In the genomic region with DNA sequence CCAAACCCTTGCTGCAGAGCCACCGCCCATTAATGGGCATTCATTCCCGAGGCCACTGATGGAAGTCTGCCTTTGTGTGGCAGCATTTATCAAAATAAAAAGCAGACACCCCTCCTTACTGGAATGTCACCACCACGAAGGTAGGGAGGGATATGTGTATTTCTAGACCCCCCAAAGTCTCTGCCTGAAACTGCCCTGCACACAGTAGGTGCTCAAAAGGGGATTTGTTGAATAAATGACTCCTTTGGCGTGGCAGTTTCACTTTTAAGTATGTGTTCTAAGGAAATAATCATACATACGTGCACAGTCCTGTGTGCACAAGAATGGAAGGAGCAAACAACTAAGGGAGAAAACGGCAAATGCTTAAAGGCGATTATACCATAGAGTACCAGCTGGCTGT, we compare ENCODE assay signal across 8 cellular contexts. TPM values are rescaled to one million over a fixed set of nuclear protein-coding genes. Genes with fewer than 3 reads are reported as not detected.
DNase-seq lines count a peak whose midpoint lies in the region; ATAC-seq and TF ChIP-seq lines count a peak whose summit lies in the region.

No MANE protein-coding gene starts in this region.

- H3K9me3 Mint-ChIP-seq in CD8-positive, alpha-beta memory T cell, result peaks cover 0 to 2% (median 0%) of the 10 kb centered on the region in 5 donors
- no peaks in the 10 kb centered on the region for H3K9me3 Mint-ChIP-seq in endothelial cell (ENCODE audit: unreplicated experiment)

- H4K20me1 ChIP-seq in osteoblast (ENCODE audit: insufficient read depth, low read length), result no peaks in the 10 kb centered on the region

- peaks cover 0 to 7% of the 10 kb centered on the region in 2 donors for H3K27me3 Mint-ChIP-seq in CD8-positive, alpha-beta memory T cell
- peaks cover 3% of the 10 kb centered on the region for H3K27me3 Mint-ChIP-seq in endothelial cell (ENCODE audit: unreplicated experiment)

- H3K36me3 Mint-ChIP-seq in CD8-positive, alpha-beta memory T cell, result peaks cover 0 to 3% (median 0%) of the 10 kb centered on the region in 3 donors
- peaks cover 4% of the 10 kb centered on the region for H3K36me3 Mint-ChIP-seq in endothelial cell (ENCODE audit: low read depth, unreplicated experiment)

- TF ChIP-seq CTCF in endothelial cell (IDR thresholded peaks at IDR 0.05; ENCODE audit: unreplicated experiment) (no peak), osteoblast (IDR thresholded peaks at IDR 0.05; ENCODE audit: extremely low read depth, low read depth, low read length) (no peak), omental fat pad (IDR thresholded peaks at IDR 0.05) (no peak)

- CTCF ChIA-PET in CD8-positive, alpha-beta memory T cell (lab: Charles Lee), result interaction anchor here (1.3 kb wide), 1 partner anchor 64 kb away, joined by 5 read pairs; a partner anchor contains a TSS

- POLR2A ChIA-PET in CD8-positive, alpha-beta memory T cell (lab: Charles Lee), result interaction anchor here (0.8 to 1.6 kb wide), 7 partner anchors 17 to 164 kb away, joined by 3 to 22 read pairs (median 7); a partner anchor contains a TSS

- H3K4me3 ChIP-seq in CD8-positive, alpha-beta memory T cell (ENCODE audit: low read length), result peak overlapping the region; percentile 66
- peak overlapping the region; percentile 61 for H3K4me3 ChIP-seq in NT2/D1 (ENCODE audit: insufficient read length, low read depth)
- peak overlapping the region; percentile 79 for H3K4me3 ChIP-seq in osteoblast (ENCODE audit: insufficient read depth, low read length)

- H3K9me3 ChIP-seq in CD8-positive, alpha-beta memory T cell (ENCODE audit: low read length), result no peaks in the 10 kb centered on the region
- H3K9me3 ChIP-seq in NT2/D1 (ENCODE audit: insufficient read depth, low read length) (no peaks in the 10 kb centered on the region; the same call in 1 of the 2 replicates), osteoblast (ENCODE audit: low read depth, low read length) (no peaks in the 10 kb centered on the region)

- peaks cover 17 to 23% (median 18%) of the 10 kb centered on the region in 3 donors for H3K4me1 Mint-ChIP-seq in CD8-positive, alpha-beta memory T cell
- H3K4me1 Mint-ChIP-seq in endothelial cell (ENCODE audit: unreplicated experiment), result peaks cover 13% of the 10 kb centered on the region

- peak overlapping the region; percentile 94 to 99 (median 96) for H3K27ac Mint-ChIP-seq in CD8-positive, alpha-beta memory T cell
- peak overlapping the region; percentile 97 for H3K27ac Mint-ChIP-seq in endothelial cell (ENCODE audit: unreplicated experiment)

- H3K9ac ChIP-seq in NT2/D1 (ENCODE audit: insufficient read length, low read depth), result peak overlapping the region; percentile 89

- H3K4me2 ChIP-seq in osteoblast (ENCODE audit: insufficient read depth, low read length), result peak overlapping the region; percentile 94

- H2AFZ ChIP-seq in osteoblast (ENCODE audit: low read length), result peak overlapping the region; percentile 92

- H3K79me2 ChIP-seq in osteoblast (ENCODE audit: insufficient read depth, low read length), result no peaks in the 10 kb centered on the region

- peaks cover 17% of the 10 kb centered on the region for H3K4me1 ChIP-seq in CD8-positive, alpha-beta memory T cell (ENCODE audit: insufficient read depth, low read length)
- peaks cover 3% of the 10 kb centered on the region for H3K4me1 ChIP-seq in NT2/D1 (ENCODE audit: insufficient read depth, insufficient read length)
- H3K4me1 ChIP-seq in osteoblast (ENCODE audit: insufficient read depth, low read length), result peaks cover 6% of the 10 kb centered on the region

- peak overlapping the region; percentile 86 for H3K27ac ChIP-seq in CD8-positive, alpha-beta memory T cell (ENCODE audit: low read depth, low read length)
- peak overlapping the region; percentile 80 for H3K27ac ChIP-seq in osteoblast (ENCODE audit: low read depth, low read length)

- H3K4me3 Mint-ChIP-seq in CD8-positive, alpha-beta memory T cell, result peak overlapping the region; percentile 90 to 96 (median 93)
- H3K4me3 Mint-ChIP-seq in endothelial cell (ENCODE audit: unreplicated experiment), result peak overlapping the region; percentile 97

- DNase-seq in CD8-positive, alpha-beta memory T cell, result no peak
- DNase-seq in NT2/D1 (ENCODE audit: low read depth, low spot score) (no peak), endothelial cell (ENCODE audit: low spot score) (no peak), osteoblast (ENCODE audit: insufficient read length, low spot score, missing footprints) (no peak), HuH-7.5 (ENCODE audit: low spot score) (no peak), GM03348 (ENCODE audit: low spot score) (no peak), activated gamma-delta T cell treated with Interleukin-2 at 50 U/mL for 16 hours (no peak), omental fat pad (ENCODE audit: low spot score) (no peak)

- H3K36me3 ChIP-seq in CD8-positive, alpha-beta memory T cell (ENCODE audit: insufficient read depth, low read length), result no peaks in the 10 kb centered on the region
- H3K36me3 ChIP-seq in NT2/D1 (ENCODE audit: insufficient read depth, insufficient read length, low read length) (no peaks in the 10 kb centered on the region), osteoblast (ENCODE audit: insufficient read depth, low read length) (no peaks in the 10 kb centered on the region)

- no peak for ATAC-seq in omental fat pad (ENCODE audit: low FRiP score)

- no peaks in the 10 kb centered on the region for H3K27me3 ChIP-seq in CD8-positive, alpha-beta memory T cell (ENCODE audit: insufficient read depth, low read length, poor library complexity, severe bottlenecking)
- no peaks in the 10 kb centered on the region for H3K27me3 ChIP-seq in NT2/D1 (ENCODE audit: insufficient read depth, insufficient read length)
- no peaks in the 10 kb centered on the region for H3K27me3 ChIP-seq in osteoblast (ENCODE audit: insufficient read depth, low read length)

RNA-seq across cellular contexts. Expression of a gene that starts 23.6 kb away (rescaled TPM):
- not detected for total RNA-seq in CD8-positive, alpha-beta memory T cell
- polyA plus RNA-seq in CD8-positive, alpha-beta memory T cell, result not detected
- total RNA-seq in endothelial cell (ENCODE audit: unreplicated experiment) (not detected), osteoblast (not detected in 2 replicates), omental fat pad (not detected)

RNA-seq across cellular contexts. Expression of a gene that starts 41.4 kb away (rescaled TPM):
- 10 to 100 TPM; 32.1 to 33.2 TPM for total RNA-seq in CD8-positive, alpha-beta memory T cell
- 17.2 TPM for polyA plus RNA-seq in CD8-positive, alpha-beta memory T cell
- total RNA-seq in endothelial cell (ENCODE audit: unreplicated experiment) (6.8 TPM), osteoblast (2.5 and 2.7 TPM in 2 replicates), omental fat pad (1 to 10 TPM; 4.2 to 8.1 (median 5.5) TPM)

RNA-seq across cellular contexts. Expression of a gene that starts 48.5 kb away (rescaled TPM):
- total RNA-seq in CD8-positive, alpha-beta memory T cell, result not detected
- polyA plus RNA-seq in CD8-positive, alpha-beta memory T cell, result not detected
- total RNA-seq in endothelial cell (ENCODE audit: unreplicated experiment) (not detected), osteoblast (not detected in 2 replicates), omental fat pad (not detected)

RNA-seq across cellular contexts. Expression of a gene that starts 54.3 kb away (rescaled TPM):
- total RNA-seq in CD8-positive, alpha-beta memory T cell, result 10 to 100 TPM; 81.9 to 84.0 TPM
- polyA plus RNA-seq in CD8-positive, alpha-beta memory T cell, result 33.5 TPM
- total RNA-seq in endothelial cell (ENCODE audit: unreplicated experiment) (2.7 TPM), osteoblast (0.36 TPM in 1 of 2 replicates, not detected in the other), omental fat pad (10 to 100 TPM in 3 of 4 donors, 1 to 10 TPM in 1; 9.0 to 26.0 (median 21.0) TPM)
